Comparison of ENCODE assay signal across 9 cellular contexts in the genomic region with DNA sequence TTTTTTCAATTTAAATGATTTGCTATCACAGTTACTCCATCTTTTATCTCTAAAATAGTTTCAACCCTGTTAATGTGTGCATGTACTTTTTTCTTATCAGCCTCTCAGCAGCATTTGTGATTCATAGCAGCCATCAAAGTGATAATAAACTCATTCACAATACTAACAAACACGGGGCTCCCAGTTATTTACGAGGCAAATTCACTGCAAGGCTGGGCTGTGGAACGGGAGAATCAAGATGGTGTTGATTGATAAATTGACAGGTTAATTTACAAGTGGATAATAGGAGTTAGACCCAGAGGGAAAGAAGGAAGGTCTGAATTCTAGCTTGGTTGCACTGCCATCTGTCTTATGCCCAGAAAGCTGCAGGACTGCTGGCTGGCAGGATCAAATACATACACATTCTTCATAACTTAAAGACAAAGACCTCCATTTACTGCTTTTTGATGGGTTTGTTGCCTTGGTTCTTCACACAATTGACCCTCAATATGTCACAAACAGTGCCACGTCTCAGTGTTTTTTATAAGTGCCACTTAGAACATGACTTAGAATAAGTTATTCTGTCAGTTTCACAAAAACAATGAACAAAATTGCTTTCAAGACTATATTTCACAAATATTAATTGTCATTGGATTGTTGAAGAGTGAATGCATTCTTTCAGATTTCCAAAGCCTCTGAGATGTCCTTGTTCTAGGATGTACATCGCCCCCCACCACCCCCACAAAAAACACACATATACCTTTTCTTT.
A peak's percentile ranks its signal among the peaks of the same experiment; 100 is the strongest.
DNase-seq lines count a peak whose midpoint lies in the region; ATAC-seq and TF ChIP-seq lines count a peak whose summit lies in the region.
"Had no signal": no experiment of that assay in that cellular context is flagged by ENCODE, and none has a peak within 500 bp of the region (broad histone marks: within the 10 kb centered on the region; RNA-seq: fewer than 3 reads in every experiment).

No MANE protein-coding gene starts in this region.

- no peaks in the 10 kb centered on the region for H3K27me3 Mint-ChIP-seq in HFFc6 (ENCODE audit: insufficient read depth)

- peak; percentile 42 for ATAC-seq in stimulated activated effector memory CD8-positive, alpha-beta T cell treated with anti-CD3 and anti-CD28 coated beads, Interleukin-12 subunit alpha, Interleukin-12 subunit beta, amount 100 ng/mL, for 72 hours
- no peak for ATAC-seq in HG03045 (IDR thresholded peaks at IDR 0.05; ENCODE audit: unreplicated experiment)

- peak overlapping the region; percentile 24 for H3K4me3 Mint-ChIP-seq in HFFc6
- no peak overlapping the region for H3K4me3 Mint-ChIP-seq in stimulated activated effector memory CD8-positive, alpha-beta T cell treated with anti-CD3 and anti-CD28 coated beads, Interleukin-12 subunit alpha, Interleukin-12 subunit beta, amount 100 ng/mL, for 72 hours
- H3K4me3 Mint-ChIP-seq: activated T-cell treated with anti-CD3 and anti-CD28 coated beads, Interleukin-2, amount 50 U/mL, for 72 hours had no signal

- H3K36me3 ChIP-seq in ACC112 (ENCODE audit: insufficient read depth, low read length) = no peaks in the 10 kb centered on the region

- peak overlapping the region; percentile 8; the same call in 1 of the 2 replicates for H3K4me3 ChIP-seq in ACC112 (ENCODE audit: low read depth, low read length)
- H3K4me3 ChIP-seq in fibroblast of the aortic adventitia (ENCODE audit: low read depth, low read length) = no peak overlapping the region

- peaks cover 11% of the 10 kb centered on the region for H3K4me1 ChIP-seq in ACC112 (ENCODE audit: control insufficient read depth, insufficient read depth, low read length, unreplicated experiment)

- H2AFZ ChIP-seq in ACC112 (ENCODE audit: low read length, unreplicated experiment) = peak overlapping the region; percentile 54

- H3K27ac ChIP-seq in ACC112 (ENCODE audit: low read depth, low read length) = no peak overlapping the region

- DNase-seq in HFFc6 (peak; percentile 7), OCI-M1 (lab: John Stamatoyannopoulos, UW) (peak; percentile 79), fibroblast of the aortic adventitia (ENCODE audit: low read depth) (peak; percentile 16)
- DNase-seq in stimulated activated effector memory CD8-positive, alpha-beta T cell treated with anti-CD3 and anti-CD28 coated beads, Interleukin-12 subunit alpha, Interleukin-12 subunit beta, amount 100 ng/mL, for 72 hours (ENCODE audit: low spot score in 2 of 2) = no peak
- DNase-seq in central memory CD4-positive, alpha-beta T cell = no peak
- no peak for DNase-seq in activated naive CD4-positive, alpha-beta T cell treated with Interleukin-2 at 50 U/mL for 16 hours
- DNase-seq: activated T-cell treated with anti-CD3 and anti-CD28 coated beads, Interleukin-2, amount 50 U/mL, for 72 hours had no signal

- no peaks in the 10 kb centered on the region for H3K79me2 ChIP-seq in ACC112 (ENCODE audit: control insufficient read depth, insufficient read depth, low read length, unreplicated experiment)

- peaks cover 16% of the 10 kb centered on the region for H3K4me1 Mint-ChIP-seq in HFFc6 (ENCODE audit: low read depth)
- H3K4me1 Mint-ChIP-seq in stimulated activated effector memory CD8-positive, alpha-beta T cell treated with anti-CD3 and anti-CD28 coated beads, Interleukin-12 subunit alpha, Interleukin-12 subunit beta, amount 100 ng/mL, for 72 hours = no peaks in the 10 kb centered on the region

- TF ChIP-seq CTCF in HFFc6 (IDR thresholded peaks at IDR 0.05) (peak; percentile 56; the same call in 1 of the 2 replicates), fibroblast of the aortic adventitia (IDR thresholded peaks at IDR 0.05; ENCODE audit: insufficient read depth, low read length) (peak; percentile 36)

- H3K27me3 ChIP-seq in ACC112 (ENCODE audit: insufficient read depth, low read length) = no peaks in the 10 kb centered on the region

- H3K9me3 Mint-ChIP-seq in HFFc6 = no peaks in the 10 kb centered on the region
- no peaks in the 10 kb centered on the region for H3K9me3 Mint-ChIP-seq in stimulated activated effector memory CD8-positive, alpha-beta T cell treated with anti-CD3 and anti-CD28 coated beads, Interleukin-12 subunit alpha, Interleukin-12 subunit beta, amount 100 ng/mL, for 72 hours

- H3K27ac Mint-ChIP-seq in HFFc6 = no peak overlapping the region
- no peak overlapping the region for H3K27ac Mint-ChIP-seq in stimulated activated effector memory CD8-positive, alpha-beta T cell treated with anti-CD3 and anti-CD28 coated beads, Interleukin-12 subunit alpha, Interleukin-12 subunit beta, amount 100 ng/mL, for 72 hours
- H3K27ac Mint-ChIP-seq: activated T-cell treated with anti-CD3 and anti-CD28 coated beads, Interleukin-2, amount 50 U/mL, for 72 hours had no signal

- H3K36me3 Mint-ChIP-seq in HFFc6 (ENCODE audit: low read depth) = no peaks in the 10 kb centered on the region
- H3K36me3 Mint-ChIP-seq in stimulated activated effector memory CD8-positive, alpha-beta T cell treated with anti-CD3 and anti-CD28 coated beads, Interleukin-12 subunit alpha, Interleukin-12 subunit beta, amount 100 ng/mL, for 72 hours = no peaks in the 10 kb centered on the region

Comparison
In these comparisons a context has a peak if more than half of its experiments do, and no peak if none do; other contexts are left out.
1. DNase-seq: peak in HFFc6 (single experiment), OCI-M1 (single experiment) and fibroblast of the aortic adventitia (single experiment); none in stimulated activated effector memory CD8-positive, alpha-beta T cell treated with anti-CD3 and anti-CD28 coated beads, Interleukin-12 subunit alpha, Interleukin-12 subunit beta, amount 100 ng/mL, for 72 hours (0 of 2), central memory CD4-positive, alpha-beta T cell (single experiment) and activated naive CD4-positive, alpha-beta T cell treated with Interleukin-2 at 50 U/mL for 16 hours (single experiment).